15 cellular contexts compared by ENCODE assay signal in genomic region chr6:144294016-144294415, GRCh38. TPM values are rescaled to one million over a fixed set of nuclear protein-coding genes. Genes with fewer than 3 reads are reported as not detected.
A peak's percentile ranks its signal among the peaks of the same experiment; 100 is the strongest.
DNase-seq lines count a peak whose midpoint lies in the region; ATAC-seq and TF ChIP-seq lines count a peak whose summit lies in the region.
"Had no signal": no experiment of that assay in that cellular context is flagged by ENCODE, and none has a peak within 500 bp of the region (broad histone marks: within the 10 kb centered on the region; RNA-seq: fewer than 3 reads in every experiment).

No MANE protein-coding gene starts in this region.

- peaks cover 68% of the 10 kb centered on the region for H3K79me2 ChIP-seq in PC-3 (ENCODE audit: low read length)

- H3K9me3 ChIP-seq in PC-3 (ENCODE audit: low read length) = no peaks in the 10 kb centered on the region
- H3K9me3 ChIP-seq in spleen = no peaks in the 10 kb centered on the region

- H3K27ac ChIP-seq in PC-3 (ENCODE audit: low read length) (peak overlapping the region; percentile 20), spleen (no peak overlapping the region)
- H3K27ac ChIP-seq: cardiac muscle cell had no signal

- H3K4me3 ChIP-seq in AG10803 (ENCODE audit: low read length) (no peak overlapping the region), PC-3 (ENCODE audit: low read length) (no peak overlapping the region), choroid plexus epithelial cell (ENCODE audit: low read depth, low read length) (no peak overlapping the region), spleen (no peak overlapping the region)
- H3K4me3 ChIP-seq: cardiac muscle cell had no signal

- no peak overlapping the region for H3K9ac ChIP-seq in PC-3 (ENCODE audit: low read length)

- TF ChIP-seq CTCF in AG10803 (conservative IDR thresholded peaks at IDR 0.05; ENCODE audit: low read length) (no peak), PC-3 (conservative IDR thresholded peaks at IDR 0.05; ENCODE audit: low read depth, low read length) (no peak), choroid plexus epithelial cell (conservative IDR thresholded peaks at IDR 0.05; ENCODE audit: low read depth, low read length) (no peak), spleen (IDR thresholded peaks at IDR 0.05 in 8 of 11, conservative IDR thresholded peaks at IDR 0.05 in 3 of 11) (no peak)

- H3K27me3 ChIP-seq in PC-3 (ENCODE audit: low read length) (no peaks in the 10 kb centered on the region), spleen (replicated peaks in 1 of 7) (no peaks in the 10 kb centered on the region)
- H3K27me3 ChIP-seq: cardiac muscle cell had no signal

- POLR2A ChIA-PET in PC-3 (lab: Charles Lee; ENCODE audit: unreplicated experiment) = interaction anchor here (0.6 kb wide), 3 partner anchors 28 to 1812 kb away, joined by 3 to 5 read pairs (median 4); no protein-coding TSS in a partner anchor

- CTCF ChIA-PET in PC-3 (lab: Charles Lee) = no interaction called here

- no peaks in the 10 kb centered on the region for H4K20me1 ChIP-seq in PC-3 (ENCODE audit: low read length)

- no peak overlapping the region for H2AFZ ChIP-seq in PC-3 (ENCODE audit: low read length)

- peak; percentile 68 for ATAC-seq in PC-3

- H3K4me1 ChIP-seq in PC-3 (ENCODE audit: insufficient read depth, low read length) (peaks cover 51% of the 10 kb centered on the region), spleen (peaks cover 0 to 31% (median 9%) of the 10 kb centered on the region in 6 donors)

- peak overlapping the region; percentile 67 for H3K4me2 ChIP-seq in PC-3 (ENCODE audit: low read length)

- H3K9me2 ChIP-seq in PC-3 (replicated peaks; ENCODE audit: low read length) = no peaks in the 10 kb centered on the region

- intact Hi-C loops in PC-3 (cut with micrococcal nuclease) = no loop called here
- intact Hi-C loops in spleen (cut with DNase I; ENCODE audit: low total_unique reads) = no loop called here

- TF ChIP-seq POLR2A in spleen (IDR thresholded peaks at IDR 0.05) = no peak

- DNase-seq in AG10803 (ENCODE audit: low read depth) = peak; percentile 93
- DNase-seq in PC-3 = peak; percentile 80
- peak; percentile 90 for DNase-seq in choroid plexus epithelial cell (ENCODE audit: low read depth)
- DNase-seq in myocyte (ENCODE audit: low read depth) = peak; percentile 53
- no peak for DNase-seq in T-helper 9 cell
- no peak for DNase-seq in NCI-H1694 treated with DMSO at 0.1 percent for 48 hours (lab: John Stamatoyannopoulos, UW)
- DNase-seq in spleen = no peak
- no peak for DNase-seq in activated naive CD4-positive, alpha-beta T cell treated with Interleukin-2 at 50 U/mL for 16 hours
- DNase-seq: activated CD4-positive, alpha-beta T cell treated with anti-CD3 and anti-CD28 coated beads for 1 hour; activated T-cell treated with anti-CD3 and anti-CD28 coated beads, Interleukin-2, amount 50 U/mL, for 48 hours; CD4-positive, CD25-positive, alpha-beta regulatory T cell; erythroblast; islet precursor cell; NCI-H526 treated with DMSO at 0.1 percent for 48 hours had no signal

- H3K36me3 ChIP-seq in PC-3 (ENCODE audit: low read depth, low read length) (peaks cover 13% of the 10 kb centered on the region), spleen (peaks cover 0 to 35% (median 2%) of the 10 kb centered on the region in 6 donors)

- peaks cover 5% of the 10 kb centered on the region for H3F3A ChIP-seq in PC-3 (ENCODE audit: low read length, unreplicated experiment)

- BruUV-seq in PC-3 (replicated peaks; lab: Mats Ljungman, UMichigan) = no TSS peak

RNA-seq across cellular contexts. Expression of gene UTRN, which starts 8.9 kb away (rescaled TPM):
- 49.0 and 58.3 TPM in 2 replicates for total RNA-seq in PC-3 (2014; rRNA removed)
- 56.8 and 103 TPM in 2 replicates for total RNA-seq in myocyte
- polyA plus RNA-seq in myocyte (2012) = 18.2 TPM
- 100 to 1,000 TPM; 273 to 539 (median 391) TPM for total RNA-seq in spleen
- 10 to 100 TPM; 15.4 to 29.1 (median 16.7) TPM for polyA plus RNA-seq in spleen

Comparison
In these comparisons a context has a peak if more than half of its experiments do, and no peak if none do; other contexts are left out.
1. DNase-seq: peak in AG10803 (single experiment), PC-3 (single experiment), choroid plexus epithelial cell (single experiment) and myocyte (single experiment); none in T-helper 9 cell (single experiment), NCI-H1694 treated with DMSO at 0.1 percent for 48 hours (single experiment), spleen (single experiment) and activated naive CD4-positive, alpha-beta T cell treated with Interleukin-2 at 50 U/mL for 16 hours (single experiment).